ENCODE assay signal across 9 cellular contexts in the genomic region with DNA sequence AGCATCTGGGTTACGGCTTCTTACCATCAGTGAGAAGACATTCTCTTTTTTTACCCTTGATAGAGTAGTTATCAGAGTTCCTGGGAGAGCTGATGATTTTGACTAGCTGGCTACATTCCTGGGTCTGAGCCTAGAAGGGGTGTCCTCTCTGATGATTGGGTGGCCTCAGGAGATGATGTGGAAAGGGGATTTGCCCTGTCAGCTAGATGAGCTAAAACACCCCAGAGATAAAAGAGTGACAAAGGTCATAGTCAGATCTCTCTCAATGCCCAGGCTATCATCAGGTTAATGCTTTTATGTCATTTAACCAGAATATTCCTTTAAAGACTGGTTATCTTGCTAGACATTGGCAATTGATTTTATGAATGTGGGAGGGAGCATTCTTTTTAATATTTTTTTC.
"Had no signal": no experiment of that assay in that cellular context is flagged by ENCODE, and none has a peak within 500 bp of the region (broad histone marks: within the 10 kb centered on the region; RNA-seq: fewer than 3 reads in every experiment).

No MANE protein-coding gene starts in this region.

- H3K4me1 Mint-ChIP-seq: IgD-negative memory B cell had no signal

- H3K9me3 ChIP-seq: HAP-1 had no signal

- H3K4me3 ChIP-seq: GM23248, HAP-1 had no signal

- DNase-seq: GM23248, GOT3, H7, HFFc6, KBM-7 had no signal

- H3K36me3 ChIP-seq: HAP-1 had no signal

- H3K9ac ChIP-seq: GM23248 had no signal

- H3K27ac Mint-ChIP-seq: HFFc6, IgD-negative memory B cell had no signal

- H3K9me3 Mint-ChIP-seq: HFFc6, IgD-negative memory B cell had no signal

- FAIRE-seq: HTR-8/SVneo had no signal

- H2AFZ ChIP-seq: GM23248 had no signal

- H3K4me3 Mint-ChIP-seq: HFFc6, IgD-negative memory B cell had no signal

- ATAC-seq: HCT116 had no signal

- H3K36me3 Mint-ChIP-seq: IgD-negative memory B cell had no signal

- H3K27ac ChIP-seq: GM23248 had no signal
